In genomic region chr19:11868188-11868587, GRCh38 we compare ENCODE assay signal across 19 cellular contexts. TPM values are rescaled to one million over a fixed set of nuclear protein-coding genes. Genes with fewer than 3 reads are reported as not detected.
DNase-seq lines count a peak whose midpoint lies in the region; ATAC-seq and TF ChIP-seq lines count a peak whose summit lies in the region.
"Had no signal": no experiment of that assay in that cellular context is flagged by ENCODE, and none has a peak within 500 bp of the region (broad histone marks: within the 10 kb centered on the region; RNA-seq: fewer than 3 reads in every experiment).

No MANE protein-coding gene starts in this region.

- no peak overlapping the region for H3K4me3 Mint-ChIP-seq in activated CD4-positive, alpha-beta T cell treated with anti-CD3 and anti-CD28 coated beads, Interleukin-2, amount 10 ng/mL, durations not matched to agents 24 days and 14 days
- H3K4me3 Mint-ChIP-seq: CD14-positive monocyte; CD4-positive, alpha-beta T cell; CD8-positive, alpha-beta memory T cell; HFFc6 had no signal

- H3K27me3 Mint-ChIP-seq in activated CD4-positive, alpha-beta T cell treated with anti-CD3 and anti-CD28 coated beads, Interleukin-2, amount 10 ng/mL, durations not matched to agents 24 days and 14 days = no peaks in the 10 kb centered on the region
- H3K27me3 Mint-ChIP-seq: CD4-positive, alpha-beta T cell; CD8-positive, alpha-beta memory T cell had no signal

- DNase-seq in adipocyte (ENCODE audit: low read depth) = no peak
- DNase-seq in coronary artery (ENCODE audit: low spot score) = no peak
- no peak for DNase-seq in activated CD4-positive, alpha-beta T cell treated with anti-CD3 and anti-CD28 coated beads, Interleukin-2, amount 10 ng/mL, durations not matched to agents 24 days and 14 days
- DNase-seq in medulla oblongata (ENCODE audit: extremely low spot score) = no peak
- no peak for DNase-seq in left cardiac atrium
- DNase-seq: 8988T; ACHN; AML-193; CD4-positive, alpha-beta T cell; CD8-positive, alpha-beta memory T cell; DMS 273 treated with DMSO at 0.1 percent for 48 hours; DMS79; GDM1; GOT3; HFFc6 had no signal

- H3K9me3 ChIP-seq in BLaER1 = peaks cover 99% of the 10 kb centered on the region
- peaks cover 86% of the 10 kb centered on the region for H3K9me3 ChIP-seq in adipocyte (ENCODE audit: control insufficient read depth, low read length)

- ATAC-seq in left cardiac atrium = no peak
- ATAC-seq: A549 had no signal

- H3K9ac ChIP-seq in BLaER1 (no peak overlapping the region), adipocyte (ENCODE audit: low read length) (no peak overlapping the region)

- H3K27me3 ChIP-seq in BLaER1 (no peaks in the 10 kb centered on the region), adipocyte (replicated peaks; ENCODE audit: control insufficient read depth, insufficient read depth, low read length) (no peaks in the 10 kb centered on the region)

- H3K4me1 Mint-ChIP-seq in activated CD4-positive, alpha-beta T cell treated with anti-CD3 and anti-CD28 coated beads, Interleukin-2, amount 10 ng/mL, durations not matched to agents 24 days and 14 days = no peaks in the 10 kb centered on the region
- H3K4me1 Mint-ChIP-seq: CD14-positive monocyte; CD8-positive, alpha-beta memory T cell had no signal

- no peak overlapping the region for H3K27ac Mint-ChIP-seq in activated CD4-positive, alpha-beta T cell treated with anti-CD3 and anti-CD28 coated beads, Interleukin-2, amount 10 ng/mL, durations not matched to agents 24 days and 14 days
- H3K27ac Mint-ChIP-seq: CD14-positive monocyte; CD4-positive, alpha-beta T cell; CD8-positive, alpha-beta memory T cell; HFFc6 had no signal

- intact Hi-C loops in activated CD4-positive, alpha-beta T cell treated with anti-CD3 and anti-CD28 coated beads, Interleukin-2, amount 10 ng/mL, durations not matched to agents 24 days and 14 days (cut with micrococcal nuclease) = no loop called here
- intact Hi-C loops in left cardiac atrium (cut with DNase I) = no loop called here

- no peaks in the 10 kb centered on the region; the same call in 1 of the 2 replicates for H4K20me1 ChIP-seq in BLaER1

- H3K4me3 ChIP-seq in BLaER1 (peak overlapping the region; percentile 49), adipocyte (ENCODE audit: low read length) (peak overlapping the region; percentile 51), coronary artery (peak overlapping the region; percentile 24)
- H3K4me3 ChIP-seq: A549, HAP-1 had no signal

- peaks cover 33% of the 10 kb centered on the region for H3K9me3 Mint-ChIP-seq in activated CD4-positive, alpha-beta T cell treated with anti-CD3 and anti-CD28 coated beads, Interleukin-2, amount 10 ng/mL, durations not matched to agents 24 days and 14 days

- H3K36me3 ChIP-seq in BLaER1 (peaks cover 98% of the 10 kb centered on the region), adipocyte (ENCODE audit: control insufficient read depth, insufficient read depth, low read length, severe bottlenecking) (peaks cover 24% of the 10 kb centered on the region)
- H3K36me3 ChIP-seq: HAP-1 had no signal

- H3K4me1 ChIP-seq in BLaER1 (no peaks in the 10 kb centered on the region), adipocyte (ENCODE audit: control insufficient read depth, insufficient read depth, low read length) (no peaks in the 10 kb centered on the region)
- H3K4me1 ChIP-seq: A549, HAP-1 had no signal

- TF ChIP-seq CTCF in coronary artery (IDR thresholded peaks at IDR 0.05) = no peak

- H3K27ac ChIP-seq in BLaER1 (no peak overlapping the region), coronary artery (no peak overlapping the region)
- H3K27ac ChIP-seq: A549 had no signal

- H3K36me3 Mint-ChIP-seq in activated CD4-positive, alpha-beta T cell treated with anti-CD3 and anti-CD28 coated beads, Interleukin-2, amount 10 ng/mL, durations not matched to agents 24 days and 14 days (ENCODE audit: low read depth) = peaks cover 50% of the 10 kb centered on the region

- no peak overlapping the region for H3K4me2 ChIP-seq in BLaER1
- H3K4me2 ChIP-seq: A549 had no signal

RNA-seq across cellular contexts. Expression of gene ZNF69, which starts 19.4 kb away (rescaled TPM):
- total RNA-seq in activated CD4-positive, alpha-beta T cell treated with anti-CD3 and anti-CD28 coated beads, Interleukin-2, amount 10 ng/mL, durations not matched to agents 24 days and 14 days = 0.21 and 0.40 TPM in 2 replicates
- total RNA-seq in left cardiac atrium = 1 to 10 TPM; 4.4 to 4.5 TPM

RNA-seq across cellular contexts. Expression of gene ZNF439, which starts 19.7 kb away (rescaled TPM):
- 3.3 and 3.9 TPM in 2 replicates for total RNA-seq in activated CD4-positive, alpha-beta T cell treated with anti-CD3 and anti-CD28 coated beads, Interleukin-2, amount 10 ng/mL, durations not matched to agents 24 days and 14 days
- total RNA-seq in left cardiac atrium = 1 to 10 TPM; 4.1 to 4.2 TPM

RNA-seq across cellular contexts. Expression of gene ZNF440, which starts 54.1 kb away (rescaled TPM):
- 7.4 and 10.5 TPM in 2 replicates for total RNA-seq in activated CD4-positive, alpha-beta T cell treated with anti-CD3 and anti-CD28 coated beads, Interleukin-2, amount 10 ng/mL, durations not matched to agents 24 days and 14 days
- total RNA-seq in left cardiac atrium = 1 to 10 TPM; 5.4 to 6.3 TPM

RNA-seq across cellular contexts. Expression of gene ZNF700, which starts 56.7 kb away (rescaled TPM):
- 12.6 and 13.4 TPM in 2 replicates for total RNA-seq in activated CD4-positive, alpha-beta T cell treated with anti-CD3 and anti-CD28 coated beads, Interleukin-2, amount 10 ng/mL, durations not matched to agents 24 days and 14 days
- 1 to 10 TPM; 4.7 to 5.6 TPM for total RNA-seq in left cardiac atrium
